ENCODE assay signal across 14 cellular contexts in genomic region chr16:2841606-2842339, GRCh38. TPM values are rescaled to one million over a fixed set of nuclear protein-coding genes. Genes with fewer than 3 reads are reported as not detected.
A peak's percentile ranks its signal among the peaks of the same experiment; 100 is the strongest.
DNase-seq lines count a peak whose midpoint lies in the region; ATAC-seq, FAIRE-seq and TF ChIP-seq lines count a peak whose summit lies in the region.
"Had no signal": no experiment of that assay in that cellular context is flagged by ENCODE, and none has a peak within 500 bp of the region (broad histone marks: within the 10 kb centered on the region; RNA-seq: fewer than 3 reads in every experiment).

No MANE protein-coding gene starts in this region.

- FAIRE-seq in HepG2 (lab: Jason Lieb, UNC): no peak
- FAIRE-seq: H1 had no signal

- no peaks in the 10 kb centered on the region for H3K9me3 ChIP-seq in HepG2 (ENCODE audit: low read length)
- H3K9me3 ChIP-seq in testis: no peaks in the 10 kb centered on the region

- TF ChIP-seq POLR2A in HepG2 (IDR thresholded peaks at IDR 0.05; ENCODE audit: insufficient read depth in 1 of 2, low read depth in 2 of 2, low read length in 2 of 2): no peak
- TF ChIP-seq POLR2A in testis (IDR thresholded peaks at IDR 0.05): no peak

- peak overlapping the region; percentile 45 for H3K4me2 ChIP-seq in HepG2 (ENCODE audit: low read depth, low read length)

- BruUV-seq in HepG2 (replicated peaks; lab: Mats Ljungman, UMichigan): no TSS peak

- H4K20me1 ChIP-seq in HepG2 (ENCODE audit: insufficient read depth, low read length): no peaks in the 10 kb centered on the region

- no peak for DNase-seq in activated naive CD4-positive, alpha-beta T cell treated with Interleukin-2 at 50 U/mL for 16 hours
- DNase-seq in activated T-cell treated with anti-CD3 and anti-CD28 coated beads, Interleukin-2, amount 50 U/mL, for 72 hours: no peak
- no peak for DNase-seq in HepG2 (ENCODE audit: low spot score)
- DNase-seq in testis: no peak
- no peak for DNase-seq in NCI-H2196 (lab: John Stamatoyannopoulos, UW; ENCODE audit: unreplicated experiment)
- no peak for DNase-seq in stimulated activated naive CD4-positive, alpha-beta T cell (lab: John Stamatoyannopoulos, UW)

- H3K9me3 Mint-ChIP-seq in activated naive CD4-positive, alpha-beta T cell treated with anti-CD3 and anti-CD28 coated beads, Interleukin-2, amount 50 U/mL, for 24 hours: no peaks in the 10 kb centered on the region
- H3K9me3 Mint-ChIP-seq in activated T-cell treated with anti-CD3 and anti-CD28 coated beads, Interleukin-2, amount 50 U/mL, for 72 hours: peaks cover 0 to 2% of the 10 kb centered on the region in 2 donors
- H3K9me3 Mint-ChIP-seq: nephron progenitor cell had no signal

- POLR2A ChIA-PET in HepG2 (lab: Yijun Ruan, JAX): no interaction called here

- peak overlapping the region; percentile 82 for H3K4me3 Mint-ChIP-seq in activated naive CD4-positive, alpha-beta T cell treated with anti-CD3 and anti-CD28 coated beads, Interleukin-2, amount 50 U/mL, for 24 hours
- peak overlapping the region; percentile 91 to 92 for H3K4me3 Mint-ChIP-seq in activated T-cell treated with anti-CD3 and anti-CD28 coated beads, Interleukin-2, amount 50 U/mL, for 72 hours
- H3K4me3 Mint-ChIP-seq: nephron progenitor cell had no signal

- H3K27me3 ChIP-seq in HepG2 (ENCODE audit: control insufficient read depth in 1 of 2, insufficient read depth in 2 of 2, low read length in 2 of 2): peaks cover 3 to 11% of the 10 kb centered on the region in 2 experiments; a peak in 2 of 5 replicates
- H3K27me3 ChIP-seq in testis: no peaks in the 10 kb centered on the region

- TF ChIP-seq EP300 in HepG2 (IDR thresholded peaks at IDR 0.05; ENCODE audit: low read depth in 2 of 2, low read length in 2 of 2) (no peak), HepG2 (CRISPR knock-in tag; IDR thresholded peaks at IDR 0.05; ENCODE audit: borderline replicate concordance) (no peak)

- no peaks in the 10 kb centered on the region for H3K36me3 Mint-ChIP-seq in activated naive CD4-positive, alpha-beta T cell treated with anti-CD3 and anti-CD28 coated beads, Interleukin-2, amount 50 U/mL, for 24 hours
- H3K36me3 Mint-ChIP-seq in activated T-cell treated with anti-CD3 and anti-CD28 coated beads, Interleukin-2, amount 50 U/mL, for 72 hours (ENCODE audit: insufficient read depth in 2 of 2): peaks cover 2% of the 10 kb centered on the region in 2 donors
- H3K36me3 Mint-ChIP-seq: IgD-negative memory B cell had no signal

- peak overlapping the region in 1 of 3 experiments; percentile 40; a peak in 1 of 6 replicates for H3K4me3 ChIP-seq in HepG2 (replicated peaks in 1 of 3; ENCODE audit: insufficient read depth in 1 of 3, low read depth in 2 of 3, low read length in 3 of 3)
- H3K4me3 ChIP-seq in testis: peak overlapping the region; percentile 34 to 46

- no peaks in the 10 kb centered on the region for H3K79me2 ChIP-seq in HepG2 (ENCODE audit: insufficient read depth, low read length)

- H3K27ac ChIP-seq in HepG2 (ENCODE audit: extremely low read length, insufficient read depth, low read length) (no peak overlapping the region), testis (no peak overlapping the region)
- H3K27ac ChIP-seq: epithelial cell of prostate had no signal

- WGBS in HepG2 (ENCODE audit: low lambda C conversion rate): 36% methylated on average over 9 of the region's 18 CpGs
- 65 to 74% methylated on average over 3 to 17 of the region's 18 CpGs for WGBS in testis, 2 donors

- TF ChIP-seq CTCF in HepG2 (CRISPR knock-in tag; IDR thresholded peaks at IDR 0.05) (no peak), testis (IDR thresholded peaks at IDR 0.05) (no peak)

- no peaks in the 10 kb centered on the region for H3K27me3 Mint-ChIP-seq in activated naive CD4-positive, alpha-beta T cell treated with anti-CD3 and anti-CD28 coated beads, Interleukin-2, amount 50 U/mL, for 24 hours
- peaks cover 10% of the 10 kb centered on the region for H3K27me3 Mint-ChIP-seq in activated T-cell treated with anti-CD3 and anti-CD28 coated beads, Interleukin-2, amount 50 U/mL, for 72 hours (ENCODE audit: low read depth)

- CTCF ChIA-PET in HepG2 (lab: Yijun Ruan, JAX; ENCODE audit: low intra/inter-chr PET ratio, low total read pairs): no interaction called here

- no peak for TF ChIP-seq RAD21 in HepG2 (CRISPR knock-in tag; IDR thresholded peaks at IDR 0.05)

- peak overlapping the region; percentile 5 for H2AFZ ChIP-seq in HepG2 (ENCODE audit: low read length)

- ATAC-seq in activated T-cell treated with anti-CD3 and anti-CD28 coated beads, Interleukin-2, amount 50 U/mL, for 72 hours (replicated peaks in 1 of 2): peak in 1 of 2 donors; percentile 26
- peak; percentile 26 for ATAC-seq in HepG2
- ATAC-seq in HG02870 (IDR thresholded peaks at IDR 0.05; ENCODE audit: unreplicated experiment): no peak

- peaks cover 39% of the 10 kb centered on the region for H3K4me1 Mint-ChIP-seq in activated naive CD4-positive, alpha-beta T cell treated with anti-CD3 and anti-CD28 coated beads, Interleukin-2, amount 50 U/mL, for 24 hours
- peaks cover 38% of the 10 kb centered on the region for H3K4me1 Mint-ChIP-seq in activated T-cell treated with anti-CD3 and anti-CD28 coated beads, Interleukin-2, amount 50 U/mL, for 72 hours (ENCODE audit: low read depth)

- H3K9ac ChIP-seq in HepG2 (ENCODE audit: insufficient read depth, low read depth, low read length): no peak overlapping the region

- H3K36me3 ChIP-seq in HepG2 (replicated peaks in 1 of 2; ENCODE audit: control insufficient read depth in 1 of 2, insufficient read depth in 2 of 2, low read length in 2 of 2) (no peaks in the 10 kb centered on the region), testis (ENCODE audit: low read depth, missing control alignments) (no peaks in the 10 kb centered on the region)

- H3K27ac Mint-ChIP-seq in activated naive CD4-positive, alpha-beta T cell treated with anti-CD3 and anti-CD28 coated beads, Interleukin-2, amount 50 U/mL, for 24 hours: no peak overlapping the region
- no peak overlapping the region for H3K27ac Mint-ChIP-seq in activated T-cell treated with anti-CD3 and anti-CD28 coated beads, Interleukin-2, amount 50 U/mL, for 72 hours
- H3K27ac Mint-ChIP-seq: nephron progenitor cell had no signal

- in situ Hi-C loops in HepG2 (cut with HindIII; ENCODE audit: extremely low pct_ligation_motif_present, low pct_unique_long_range_greater_than_20kb): no loop called here

- intact Hi-C loops in HepG2 (cut with micrococcal nuclease; ENCODE audit: unreplicated experiment): no loop called here
- intact Hi-C loops in testis (cut with DNase I; ENCODE audit: low total_unique reads): no loop called here

- H3K4me1 ChIP-seq in HepG2 (ENCODE audit: insufficient read depth, low read length) (peaks cover 27% of the 10 kb centered on the region), testis (no peaks in the 10 kb centered on the region)

RNA-seq across cellular contexts. Expression of gene ZG16B, which starts 11.7 kb away (rescaled TPM):
- 1 to 10 TPM; 3.9 to 8.5 TPM for total RNA-seq in activated T-cell treated with anti-CD3 and anti-CD28 coated beads, Interleukin-2, amount 50 U/mL, for 72 hours
- total RNA-seq in HepG2 (2016; rRNA removed; fragmentation: Illumina TruSeq; extraction: Trizol) (1.5 and 1.8 TPM in 2 replicates), testis (1 to 10 TPM; 1.7 to 3.5 TPM)
- total RNA-seq in HepG2 (2016; cell fraction: cytosol; rRNA removed; fragmentation: Illumina TruSeq; extraction: Trizol; ENCODE audit: low read depth): 0.97 and 1.4 TPM in 2 replicates
- total RNA-seq in HepG2 (2016; cell fraction: insoluble cytoplasmic fraction; rRNA removed; fragmentation: Illumina TruSeq; extraction: Trizol): 0.97 and 1.7 TPM in 2 replicates
- total RNA-seq in HepG2 (2016; cell fraction: membrane; rRNA removed; fragmentation: Illumina TruSeq; extraction: Trizol): 2.0 and 2.2 TPM in 2 replicates
- total RNA-seq in HepG2 (2016; cell fraction: nucleus; rRNA removed; fragmentation: Illumina TruSeq; extraction: Trizol): 1.4 and 1.9 TPM in 2 replicates
- polyA plus RNA-seq in HepG2 (2011; rRNA removed) (11.3 and 14.3 TPM in 2 replicates), testis (ENCODE audit: insufficient read depth, low read depth, low replicate concordance) (1.8 TPM)
- polyA plus RNA-seq in HepG2 (2011; cell fraction: cytosol; rRNA removed): 12.2 and 13.9 TPM in 2 replicates
- 8.9 and 18.3 TPM in 2 replicates for polyA plus RNA-seq in HepG2 (2011; cell fraction: nucleus; rRNA removed)
- polyA plus RNA-seq in HepG2 (2012): 13.3 and 13.8 TPM in 2 replicates
- polyA plus RNA-seq in HepG2 (2016; cell fraction: cytosol; fragmentation: Illumina TruSeq; extraction: Trizol; ENCODE audit: low read depth): 1.0 and 1.1 TPM in 2 replicates
- polyA plus RNA-seq in HepG2 (2016; cell fraction: insoluble cytoplasmic fraction; fragmentation: Illumina TruSeq; extraction: Trizol; ENCODE audit: low read depth): 0.84 and 1.1 TPM in 2 replicates
- 1.4 TPM in 2 replicates for polyA plus RNA-seq in HepG2 (2016; cell fraction: membrane; fragmentation: Illumina TruSeq; extraction: Trizol; ENCODE audit: low read depth)
- polyA plus RNA-seq in HepG2 (2016; cell fraction: nucleus; fragmentation: Illumina TruSeq; extraction: Trizol; ENCODE audit: insufficient read depth, low read depth): 2.4 and 4.4 TPM in 2 replicates
- 4.8 and 6.8 TPM in 2 replicates for polyA minus RNA-seq in HepG2 (2011; rRNA and poly(A)+ RNA removed; ENCODE audit: low replicate concordance)
- polyA minus RNA-seq in HepG2 (2011; cell fraction: cytosol; rRNA and poly(A)+ RNA removed): 2.6 and 3.3 TPM in 2 replicates
- 5.4 and 9.0 TPM in 2 replicates for polyA minus RNA-seq in HepG2 (2011; cell fraction: nucleus; rRNA and poly(A)+ RNA removed)
- total RNA-seq: H1 had no signal
- polyA plus RNA-seq: IgD-negative memory B cell had no signal

RNA-seq across cellular contexts. Expression of gene PRSS22, which starts 16.2 kb away (rescaled TPM):
- 1 to 10 TPM in 1 of 2 donors, not detected in 1; 1.1 TPM for total RNA-seq in activated T-cell treated with anti-CD3 and anti-CD28 coated beads, Interleukin-2, amount 50 U/mL, for 72 hours
- 0.24 TPM in 1 of 2 replicates, not detected in the other for total RNA-seq in HepG2 (2016; rRNA removed; fragmentation: Illumina TruSeq; extraction: Trizol)
- total RNA-seq in HepG2 (2016; cell fraction: cytosol; rRNA removed; fragmentation: Illumina TruSeq; extraction: Trizol; ENCODE audit: low read depth): not detected in 2 replicates
- 0.15 TPM in 1 of 2 replicates, not detected in the other for total RNA-seq in HepG2 (2016; cell fraction: insoluble cytoplasmic fraction; rRNA removed; fragmentation: Illumina TruSeq; extraction: Trizol)
- not detected in 2 replicates for total RNA-seq in HepG2 (2016; cell fraction: membrane; rRNA removed; fragmentation: Illumina TruSeq; extraction: Trizol)
- total RNA-seq in HepG2 (2016; cell fraction: nucleus; rRNA removed; fragmentation: Illumina TruSeq; extraction: Trizol): not detected in 2 replicates
- 0.24 and 0.32 TPM in 2 replicates for polyA plus RNA-seq in HepG2 (2011; rRNA removed)
- polyA plus RNA-seq in HepG2 (2011; cell fraction: cytosol; rRNA removed): 0.26 and 0.27 TPM in 2 replicates
- 0.87 and 0.88 TPM in 2 replicates for polyA plus RNA-seq in HepG2 (2011; cell fraction: nucleus; rRNA removed)
- not detected in 2 replicates for polyA plus RNA-seq in HepG2 (2012)
- polyA plus RNA-seq in HepG2 (2016; cell fraction: cytosol; fragmentation: Illumina TruSeq; extraction: Trizol; ENCODE audit: low read depth): not detected in 2 replicates
- not detected in 2 replicates for polyA plus RNA-seq in HepG2 (2016; cell fraction: insoluble cytoplasmic fraction; fragmentation: Illumina TruSeq; extraction: Trizol; ENCODE audit: low read depth)
- polyA plus RNA-seq in HepG2 (2016; cell fraction: membrane; fragmentation: Illumina TruSeq; extraction: Trizol; ENCODE audit: low read depth): not detected in 2 replicates
- polyA plus RNA-seq in HepG2 (2016; cell fraction: nucleus; fragmentation: Illumina TruSeq; extraction: Trizol; ENCODE audit: insufficient read depth, low read depth): 0.57 TPM in 1 of 2 replicates, not detected in the other
- polyA minus RNA-seq in HepG2 (2011; rRNA and poly(A)+ RNA removed; ENCODE audit: low replicate concordance): 0.42 and 1.0 TPM in 2 replicates
- not detected in 2 replicates for polyA minus RNA-seq in HepG2 (2011; cell fraction: cytosol; rRNA and poly(A)+ RNA removed)
- not detected in 2 replicates for polyA minus RNA-seq in HepG2 (2011; cell fraction: nucleus; rRNA and poly(A)+ RNA removed)
- not detected for total RNA-seq in testis
- 0.38 TPM for polyA plus RNA-seq in testis (ENCODE audit: insufficient read depth, low read depth, low replicate concordance)
- total RNA-seq: activated CD8-positive, alpha-beta memory T cell treated with anti-CD3 and anti-CD28 coated beads for 36 hours had no signal
- polyA plus RNA-seq: IgD-negative memory B cell had no signal

RNA-seq across cellular contexts. Expression of gene PRSS21, which starts 24.7 kb away (rescaled TPM):
- total RNA-seq in activated T-cell treated with anti-CD3 and anti-CD28 coated beads, Interleukin-2, amount 50 U/mL, for 72 hours: 10 to 100 TPM in 1 of 2 donors, 1 to 10 TPM in 1; 2.4 to 10.3 TPM
- not detected in 2 replicates for total RNA-seq in HepG2 (2016; rRNA removed; fragmentation: Illumina TruSeq; extraction: Trizol)
- total RNA-seq in HepG2 (2016; cell fraction: cytosol; rRNA removed; fragmentation: Illumina TruSeq; extraction: Trizol; ENCODE audit: low read depth): not detected in 2 replicates
- total RNA-seq in HepG2 (2016; cell fraction: insoluble cytoplasmic fraction; rRNA removed; fragmentation: Illumina TruSeq; extraction: Trizol): not detected in 2 replicates
- total RNA-seq in HepG2 (2016; cell fraction: membrane; rRNA removed; fragmentation: Illumina TruSeq; extraction: Trizol): not detected in 2 replicates
- not detected in 2 replicates for total RNA-seq in HepG2 (2016; cell fraction: nucleus; rRNA removed; fragmentation: Illumina TruSeq; extraction: Trizol)
- not detected in 2 replicates for polyA plus RNA-seq in HepG2 (2011; rRNA removed)
- not detected in 2 replicates for polyA plus RNA-seq in HepG2 (2011; cell fraction: cytosol; rRNA removed)
- polyA plus RNA-seq in HepG2 (2011; cell fraction: nucleus; rRNA removed): not detected in 2 replicates
- polyA plus RNA-seq in HepG2 (2012): not detected in 2 replicates
- polyA plus RNA-seq in HepG2 (2016; cell fraction: cytosol; fragmentation: Illumina TruSeq; extraction: Trizol; ENCODE audit: low read depth): not detected in 2 replicates
- not detected in 2 replicates for polyA plus RNA-seq in HepG2 (2016; cell fraction: insoluble cytoplasmic fraction; fragmentation: Illumina TruSeq; extraction: Trizol; ENCODE audit: low read depth)
- not detected in 2 replicates for polyA plus RNA-seq in HepG2 (2016; cell fraction: membrane; fragmentation: Illumina TruSeq; extraction: Trizol; ENCODE audit: low read depth)
- polyA plus RNA-seq in HepG2 (2016; cell fraction: nucleus; fragmentation: Illumina TruSeq; extraction: Trizol; ENCODE audit: insufficient read depth, low read depth): not detected in 2 replicates
- 0.32 and 219 TPM in 2 replicates for polyA minus RNA-seq in HepG2 (2011; rRNA and poly(A)+ RNA removed; ENCODE audit: low replicate concordance)
- polyA minus RNA-seq in HepG2 (2011; cell fraction: cytosol; rRNA and poly(A)+ RNA removed): 1.1 TPM in 1 of 2 replicates, not detected in the other
- polyA minus RNA-seq in HepG2 (2011; cell fraction: nucleus; rRNA and poly(A)+ RNA removed): 0.50 and 0.64 TPM in 2 replicates
- 100 to 1,000 TPM in 1 of 2 donors, 10 to 100 TPM in 1; 62.5 to 130 TPM for total RNA-seq in testis
- polyA plus RNA-seq in testis (ENCODE audit: insufficient read depth, low read depth, low replicate concordance): 153 TPM

RNA-seq across cellular contexts. Expression of gene FLYWCH2, which starts 41.2 kb away (rescaled TPM):
- 10 to 100 TPM; 26.4 to 29.1 TPM for total RNA-seq in activated T-cell treated with anti-CD3 and anti-CD28 coated beads, Interleukin-2, amount 50 U/mL, for 72 hours
- total RNA-seq in HepG2 (2016; rRNA removed; fragmentation: Illumina TruSeq; extraction: Trizol): 19.8 and 20.2 TPM in 2 replicates
- 13.2 and 27.5 TPM in 2 replicates for total RNA-seq in HepG2 (2016; cell fraction: cytosol; rRNA removed; fragmentation: Illumina TruSeq; extraction: Trizol; ENCODE audit: low read depth)
- 17.6 and 22.1 TPM in 2 replicates for total RNA-seq in HepG2 (2016; cell fraction: insoluble cytoplasmic fraction; rRNA removed; fragmentation: Illumina TruSeq; extraction: Trizol)
- 15.1 and 28.9 TPM in 2 replicates for total RNA-seq in HepG2 (2016; cell fraction: membrane; rRNA removed; fragmentation: Illumina TruSeq; extraction: Trizol)
- total RNA-seq in HepG2 (2016; cell fraction: nucleus; rRNA removed; fragmentation: Illumina TruSeq; extraction: Trizol): 7.3 and 8.3 TPM in 2 replicates
- 16.9 and 17.3 TPM in 2 replicates for polyA plus RNA-seq in HepG2 (2011; rRNA removed)
- polyA plus RNA-seq in HepG2 (2011; cell fraction: cytosol; rRNA removed): 20.3 and 34.0 TPM in 2 replicates
- 18.3 and 20.0 TPM in 2 replicates for polyA plus RNA-seq in HepG2 (2011; cell fraction: nucleus; rRNA removed)
- polyA plus RNA-seq in HepG2 (2012): 10.2 and 14.8 TPM in 2 replicates
- polyA plus RNA-seq in HepG2 (2016; cell fraction: cytosol; fragmentation: Illumina TruSeq; extraction: Trizol; ENCODE audit: low read depth): 15.2 and 26.7 TPM in 2 replicates
- 21.6 and 24.2 TPM in 2 replicates for polyA plus RNA-seq in HepG2 (2016; cell fraction: insoluble cytoplasmic fraction; fragmentation: Illumina TruSeq; extraction: Trizol; ENCODE audit: low read depth)
- 15.5 and 29.2 TPM in 2 replicates for polyA plus RNA-seq in HepG2 (2016; cell fraction: membrane; fragmentation: Illumina TruSeq; extraction: Trizol; ENCODE audit: low read depth)
- polyA plus RNA-seq in HepG2 (2016; cell fraction: nucleus; fragmentation: Illumina TruSeq; extraction: Trizol; ENCODE audit: insufficient read depth, low read depth): 16.2 and 16.3 TPM in 2 replicates
- polyA minus RNA-seq in HepG2 (2011; rRNA and poly(A)+ RNA removed; ENCODE audit: low replicate concordance): 9.8 and 35.9 TPM in 2 replicates
- 10.9 and 11.7 TPM in 2 replicates for polyA minus RNA-seq in HepG2 (2011; cell fraction: cytosol; rRNA and poly(A)+ RNA removed)
- polyA minus RNA-seq in HepG2 (2011; cell fraction: nucleus; rRNA and poly(A)+ RNA removed): 4.0 and 4.9 TPM in 2 replicates
- total RNA-seq in testis: 10 to 100 TPM; 96.1 to 96.5 TPM
- polyA plus RNA-seq in testis (ENCODE audit: insufficient read depth, low read depth, low replicate concordance): 42.3 TPM

RNA-seq across cellular contexts. Expression of gene PRSS41, which starts 43.5 kb away (rescaled TPM):
- under 1 TPM in 1 of 2 donors, not detected in 1; 0.29 TPM for total RNA-seq in activated T-cell treated with anti-CD3 and anti-CD28 coated beads, Interleukin-2, amount 50 U/mL, for 72 hours
- total RNA-seq in HepG2 (2016; rRNA removed; fragmentation: Illumina TruSeq; extraction: Trizol) (not detected in 2 replicates), testis (1 to 10 TPM in 1 of 2 donors, under 1 TPM in 1; 0.43 to 2.1 TPM)
- total RNA-seq in HepG2 (2016; cell fraction: cytosol; rRNA removed; fragmentation: Illumina TruSeq; extraction: Trizol; ENCODE audit: low read depth): not detected in 2 replicates
- total RNA-seq in HepG2 (2016; cell fraction: insoluble cytoplasmic fraction; rRNA removed; fragmentation: Illumina TruSeq; extraction: Trizol): not detected in 2 replicates
- not detected in 2 replicates for total RNA-seq in HepG2 (2016; cell fraction: membrane; rRNA removed; fragmentation: Illumina TruSeq; extraction: Trizol)
- not detected in 2 replicates for total RNA-seq in HepG2 (2016; cell fraction: nucleus; rRNA removed; fragmentation: Illumina TruSeq; extraction: Trizol)
- polyA plus RNA-seq in HepG2 (2011; rRNA removed) (not detected in 2 replicates), testis (ENCODE audit: insufficient read depth, low read depth, low replicate concordance) (0.88 TPM)
- polyA plus RNA-seq in HepG2 (2011; cell fraction: cytosol; rRNA removed): not detected in 2 replicates
- not detected in 2 replicates for polyA plus RNA-seq in HepG2 (2011; cell fraction: nucleus; rRNA removed)
- polyA plus RNA-seq in HepG2 (2012): not detected in 2 replicates
- not detected in 2 replicates for polyA plus RNA-seq in HepG2 (2016; cell fraction: cytosol; fragmentation: Illumina TruSeq; extraction: Trizol; ENCODE audit: low read depth)
- polyA plus RNA-seq in HepG2 (2016; cell fraction: insoluble cytoplasmic fraction; fragmentation: Illumina TruSeq; extraction: Trizol; ENCODE audit: low read depth): not detected in 2 replicates
- not detected in 2 replicates for polyA plus RNA-seq in HepG2 (2016; cell fraction: membrane; fragmentation: Illumina TruSeq; extraction: Trizol; ENCODE audit: low read depth)
- not detected in 2 replicates for polyA plus RNA-seq in HepG2 (2016; cell fraction: nucleus; fragmentation: Illumina TruSeq; extraction: Trizol; ENCODE audit: insufficient read depth, low read depth)
- polyA minus RNA-seq in HepG2 (2011; rRNA and poly(A)+ RNA removed; ENCODE audit: low replicate concordance): 0.14 TPM in 1 of 2 replicates, not detected in the other
- not detected in 2 replicates for polyA minus RNA-seq in HepG2 (2011; cell fraction: cytosol; rRNA and poly(A)+ RNA removed)
- polyA minus RNA-seq in HepG2 (2011; cell fraction: nucleus; rRNA and poly(A)+ RNA removed): not detected in 2 replicates
- total RNA-seq: activated CD8-positive, alpha-beta memory T cell treated with anti-CD3 and anti-CD28 coated beads for 36 hours; H1; subcutaneous adipose tissue had no signal
- polyA plus RNA-seq: H1, IgD-negative memory B cell had no signal

Comparison
In these comparisons a context has a peak if more than half of its experiments do, and no peak if none do; other contexts are left out.
1. RNA of gene PRSS21, which starts 24.7 kb away (total RNA-seq): 62.5 to 130 TPM in testis; 2.4 to 10.3 TPM in activated T-cell treated with anti-CD3 and anti-CD28 coated beads, Interleukin-2, amount 50 U/mL, for 72 hours and not detected in HepG2; every median in the first group is over 4 times any median in the second.